ENCODE assay signal across 13 cellular contexts in genomic region chr1:91819038-91819788, GRCh38.
DNase-seq lines count a peak whose midpoint lies in the region; ATAC-seq and TF ChIP-seq lines count a peak whose summit lies in the region.
"Had no signal": no experiment of that assay in that cellular context is flagged by ENCODE, and none has a peak within 500 bp of the region (broad histone marks: within the 10 kb centered on the region; RNA-seq: fewer than 3 reads in every experiment).

No MANE protein-coding gene starts in this region.

- no peak overlapping the region for H3K4me3 Mint-ChIP-seq in mesothelial cell of epicardium

- DNase-seq in NCI-H146 (lab: John Stamatoyannopoulos, UW) = peak; percentile 43
- DNase-seq in NCI-H146 treated with DMSO at 0.1 percent for 48 hours (lab: John Stamatoyannopoulos, UW; ENCODE audit: unreplicated experiment) = no peak
- DNase-seq in dermis blood vessel endothelial cell = peak; percentile 30
- no peak for DNase-seq in mesothelial cell of epicardium (ENCODE audit: low spot score in 2 of 2, unreplicated experiment in 2 of 2)
- no peak for DNase-seq in testis
- no peak for DNase-seq in NK-92 (lab: John Stamatoyannopoulos, UW; ENCODE audit: unreplicated experiment)
- no peak for DNase-seq in NCI-H1930 (lab: John Stamatoyannopoulos, UW)
- DNase-seq: activated T-cell treated with anti-CD3 and anti-CD28 coated beads, Interleukin-2, amount 50 U/mL, for 1 hour; cortex of kidney; GDM1; OCI-M1; stimulated activated naive CD8-positive, alpha-beta T cell treated with anti-CD3 and anti-CD28 coated beads, Interleukin-15, Interleukin-2, amounts not matched to agents 100 U/mL and 50 U/mL, for 24 hours had no signal

- no peak for TF ChIP-seq POLR2A in testis (IDR thresholded peaks at IDR 0.05)

- intact Hi-C loops in testis (cut with DNase I; ENCODE audit: low total_unique reads) = no loop called here

- ATAC-seq in GM18868 (IDR thresholded peaks at IDR 0.05; ENCODE audit: unreplicated experiment) = no peak
- ATAC-seq: stimulated activated naive CD8-positive, alpha-beta T cell treated with anti-CD3 and anti-CD28 coated beads, Interleukin-15, Interleukin-2, amounts not matched to agents 100 U/mL and 50 U/mL, for 24 hours had no signal

- H3K4me1 Mint-ChIP-seq in mesothelial cell of epicardium = peaks cover 35% of the 10 kb centered on the region

- H3K4me1 ChIP-seq in testis = peaks cover 37% of the 10 kb centered on the region

- H3K36me3 ChIP-seq in testis (ENCODE audit: low read depth, missing control alignments) = no peaks in the 10 kb centered on the region

- H3K9me3 Mint-ChIP-seq in mesothelial cell of epicardium = no peaks in the 10 kb centered on the region

- no peaks in the 10 kb centered on the region for H3K27me3 Mint-ChIP-seq in mesothelial cell of epicardium (ENCODE audit: low read depth)

- no peaks in the 10 kb centered on the region for H3K27me3 ChIP-seq in testis

- no peaks in the 10 kb centered on the region for H3K36me3 Mint-ChIP-seq in mesothelial cell of epicardium

- no peak overlapping the region for H3K4me3 ChIP-seq in testis

- WGBS in testis, 2 donors = 54 to 57% methylated on average over 11 of the region's 11 CpGs

- TF ChIP-seq CTCF in mesothelial cell of epicardium (IDR thresholded peaks at IDR 0.05; ENCODE audit: unreplicated experiment) = no peak
- TF ChIP-seq CTCF in testis (IDR thresholded peaks at IDR 0.05) = no peak

- H3K27ac ChIP-seq in testis = peak overlapping the region; percentile 26 to 73

- peak overlapping the region; percentile 50 for H3K27ac Mint-ChIP-seq in mesothelial cell of epicardium

- no peaks in the 10 kb centered on the region for H3K9me3 ChIP-seq in testis

Comparison
In these comparisons a context has a peak if more than half of its experiments do, and no peak if none do; other contexts are left out.
1. DNase-seq: peak in NCI-H146 (single experiment) and dermis blood vessel endothelial cell (single experiment); none in NCI-H146 treated with DMSO at 0.1 percent for 48 hours (single experiment), mesothelial cell of epicardium (0 of 2), testis (single experiment), NK-92 (single experiment) and NCI-H1930 (0 of 2).